31 cellular contexts compared by ENCODE assay signal in genomic region chrX:113212052-113212451, GRCh38.
DNase-seq lines count a peak whose midpoint lies in the region; ATAC-seq, FAIRE-seq and TF ChIP-seq lines count a peak whose summit lies in the region.
"Had no signal": no experiment of that assay in that cellular context is flagged by ENCODE, and none has a peak within 500 bp of the region (broad histone marks: within the 10 kb centered on the region; RNA-seq: fewer than 3 reads in every experiment).

No MANE protein-coding gene starts in this region.

- H3K4me1 ChIP-seq in spleen, result no peaks in the 10 kb centered on the region
- H3K4me1 ChIP-seq: A549; BE2C; BLaER1; BLaER1 treated with 17β-estradiol and CSF1 and Interleukin-3, amounts not matched to agents 10 nM and 100 nM; Caco-2 had no signal

- TF ChIP-seq POLR2A in spleen (IDR thresholded peaks at IDR 0.05) (no peak), GM12892 (IDR thresholded peaks at IDR 0.05; ENCODE audit: low read depth, low read length) (no peak)

- ATAC-seq in GM19397 (IDR thresholded peaks at IDR 0.05; ENCODE audit: unreplicated experiment), result no peak
- ATAC-seq: A549; CD8-positive, alpha-beta T cell had no signal

- FAIRE-seq in GM12892 (lab: Jason Lieb, UNC), result no peak
- FAIRE-seq: A204.1, A549, D721Med had no signal

- no peak for TF ChIP-seq CTCF in spleen (IDR thresholded peaks at IDR 0.05 in 8 of 11, conservative IDR thresholded peaks at IDR 0.05 in 3 of 11)

- H3K4me3 ChIP-seq in spleen, result no peak overlapping the region
- H3K4me3 ChIP-seq: A549; BLaER1; BLaER1 treated with 17β-estradiol and CSF1 and Interleukin-3, amounts not matched to agents 10 nM and 100 nM had no signal

- peak; percentile 64 for DNase-seq in posterior vena cava (ENCODE audit: low spot score)
- DNase-seq in spleen, result peak; percentile 34
- no peak for DNase-seq in GM12892 (ENCODE audit: insufficient read length)
- DNase-seq: 8988T; ACHN; AML-193; BE2C; C1 segment of cervical spinal cord; Caco-2; Calu3; CD4-positive, alpha-beta memory T cell; CD4-positive, alpha-beta T cell; CD4-positive, CD25-positive, alpha-beta regulatory T cell; CD8-positive, alpha-beta memory T cell; CD8-positive, alpha-beta T cell; COR-L47; DMS 273 treated with DMSO at 0.1 percent for 48 hours; DMS153; DMS53; DMS79; DMS79 treated with DMSO at 0.1 percent for 48 hours; DND-41; EL had no signal

- 89 to 98% (median 94%) methylated on average over 4 to 9 of the region's 9 CpGs for WGBS in spleen, 5 donors

- no peaks in the 10 kb centered on the region for H3K36me3 ChIP-seq in spleen
- H3K36me3 ChIP-seq: BE2C; BLaER1; BLaER1 treated with 17β-estradiol and CSF1 and Interleukin-3, amounts not matched to agents 10 nM and 100 nM had no signal

- intact Hi-C loops in posterior vena cava (cut with DNase I), result no loop called here
- intact Hi-C loops in spleen (cut with DNase I; ENCODE audit: low total_unique reads), result no loop called here

- H3K27me3 ChIP-seq in spleen (replicated peaks in 1 of 7), result no peaks in the 10 kb centered on the region
- H3K27me3 ChIP-seq: BE2C had no signal

- peaks cover 0 to 9% (median 0%) of the 10 kb centered on the region in 8 donors for H3K9me3 ChIP-seq in spleen
- H3K9me3 ChIP-seq: A549, BE2C, Caco-2 had no signal

- no peak overlapping the region for H3K27ac ChIP-seq in spleen
- H3K27ac ChIP-seq: 22Rv1; A549; BLaER1; BLaER1 treated with 17β-estradiol and CSF1 and Interleukin-3, amounts not matched to agents 10 nM and 100 nM; C4-2B had no signal
